ENCODE assay signal across 13 cellular contexts in the genomic region with DNA sequence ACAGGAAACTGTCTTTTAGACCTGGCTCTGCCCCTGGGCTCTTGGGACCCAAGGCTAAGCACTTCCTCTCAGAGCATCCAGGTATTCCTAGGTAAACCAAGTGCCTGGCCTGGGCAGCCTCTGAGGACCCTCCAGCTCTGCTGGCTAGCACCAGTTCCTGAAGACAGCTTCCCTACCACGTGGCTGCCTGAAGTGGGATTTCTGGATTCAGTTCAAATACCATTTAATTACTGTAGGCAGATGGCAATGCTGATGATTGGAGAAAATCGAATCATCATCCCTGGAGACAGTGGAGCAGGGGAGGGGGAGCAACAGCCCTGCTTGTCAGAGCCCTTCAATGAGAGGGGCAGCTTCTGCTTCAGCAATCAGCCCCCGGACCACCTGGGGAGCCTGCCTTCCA. TPM values are rescaled to one million over a fixed set of nuclear protein-coding genes. Genes with fewer than 3 reads are reported as not detected.
DNase-seq lines count a peak whose midpoint lies in the region; ATAC-seq and TF ChIP-seq lines count a peak whose summit lies in the region.
"Had no signal": no experiment of that assay in that cellular context is flagged by ENCODE, and none has a peak within 500 bp of the region (broad histone marks: within the 10 kb centered on the region; RNA-seq: fewer than 3 reads in every experiment).

No MANE protein-coding gene starts in this region.

- peaks cover 6% of the 10 kb centered on the region for H3K36me3 ChIP-seq in CD4-positive, alpha-beta memory T cell (ENCODE audit: insufficient read depth, low read length)
- H3K36me3 ChIP-seq: vagina had no signal

- no peaks in the 10 kb centered on the region for H3K9me3 ChIP-seq in CD4-positive, alpha-beta memory T cell (ENCODE audit: control insufficient read depth in 1 of 2, low read length in 2 of 2)
- H3K9me3 ChIP-seq: vagina had no signal

- H3K4me3 ChIP-seq in CD4-positive, alpha-beta memory T cell (ENCODE audit: low read length in 2 of 2), result no peak overlapping the region
- H3K4me3 ChIP-seq: lung, vagina had no signal

- no peaks in the 10 kb centered on the region for H3K27me3 ChIP-seq in CD4-positive, alpha-beta memory T cell (ENCODE audit: insufficient read depth, low read length)
- H3K27me3 ChIP-seq: vagina had no signal

- no peaks in the 10 kb centered on the region for H3K9me3 Mint-ChIP-seq in CD4-positive, alpha-beta memory T cell
- H3K9me3 Mint-ChIP-seq in glutamatergic neuron (ENCODE audit: unreplicated experiment), result peaks cover 4% of the 10 kb centered on the region
- H3K9me3 Mint-ChIP-seq: activated naive CD4-positive, alpha-beta T cell treated with anti-CD3 and anti-CD28 coated beads for 36 hours; stimulated activated naive CD8-positive, alpha-beta T cell treated with anti-CD3 and anti-CD28 coated beads, Interleukin-15, Interleukin-2, amounts not matched to agents 100 ng/mL and 50 ng/mL, for 24 hours had no signal

- peaks cover 54 to 74% (median 63%) of the 10 kb centered on the region in 4 donors for H3K4me1 Mint-ChIP-seq in CD4-positive, alpha-beta memory T cell
- H3K4me1 Mint-ChIP-seq in glutamatergic neuron (ENCODE audit: low read depth, unreplicated experiment), result peaks cover 33% of the 10 kb centered on the region

- intact Hi-C loops in CD4-positive, alpha-beta memory T cell (cut with micrococcal nuclease), result no loop called here

- no peak for TF ChIP-seq CTCF in glutamatergic neuron (IDR thresholded peaks at IDR 0.05; ENCODE audit: partially characterized antibody, unreplicated experiment)

- H3K36me3 Mint-ChIP-seq in CD4-positive, alpha-beta memory T cell, result peaks cover 8 to 37% of the 10 kb centered on the region in 2 donors
- no peaks in the 10 kb centered on the region for H3K36me3 Mint-ChIP-seq in glutamatergic neuron (ENCODE audit: unreplicated experiment)

- H3K27me3 Mint-ChIP-seq in CD4-positive, alpha-beta memory T cell, result no peaks in the 10 kb centered on the region
- peaks cover 10% of the 10 kb centered on the region for H3K27me3 Mint-ChIP-seq in glutamatergic neuron (ENCODE audit: unreplicated experiment)
- H3K27me3 Mint-ChIP-seq: stimulated activated naive CD8-positive, alpha-beta T cell treated with anti-CD3 and anti-CD28 coated beads, Interleukin-15, Interleukin-2, amounts not matched to agents 100 ng/mL and 50 ng/mL, for 24 hours had no signal

- peaks cover 94% of the 10 kb centered on the region for H3K4me1 ChIP-seq in CD4-positive, alpha-beta memory T cell (ENCODE audit: insufficient read depth, low read length)

- CTCF ChIA-PET in CD4-positive, alpha-beta memory T cell (lab: Charles Lee; ENCODE audit: partially characterized antibody), result interaction anchor here (1.1 to 4.3 kb wide), 3 partner anchors 10 to 31 kb away, joined by 3 to 21 read pairs (median 3); no protein-coding TSS in a partner anchor

- DNase-seq in CD4-positive, alpha-beta memory T cell, result no peak
- DNase-seq in DMS79 (lab: John Stamatoyannopoulos, UW), result peak; percentile 68
- peak; percentile 79 for DNase-seq in NCI-H446 treated with DMSO at 0.1 percent for 48 hours (lab: John Stamatoyannopoulos, UW)
- peak; percentile 46 for DNase-seq in glutamatergic neuron
- DNase-seq in mucosa of gallbladder (ENCODE audit: low spot score), result no peak
- no peak for DNase-seq in activated CD4-positive, alpha-beta T cell treated with anti-CD3 and anti-CD28 coated beads, Interleukin-2, amount 50 U/mL, for 4 hours
- DNase-seq: activated naive CD4-positive, alpha-beta T cell treated with anti-CD3 and anti-CD28 coated beads for 36 hours; foreskin fibroblast had no signal

- POLR2A ChIA-PET in CD4-positive, alpha-beta memory T cell (lab: Charles Lee; ENCODE audit: partially characterized antibody), result interaction anchor here (1.0 to 1.7 kb wide), 3 partner anchors 8 to 15 kb away, joined by 3 to 6 read pairs (median 3); no protein-coding TSS in a partner anchor

- H3K4me3 Mint-ChIP-seq in CD4-positive, alpha-beta memory T cell, result peak overlapping the region in 3 of 8 donors; percentile 22 to 46 (median 24)
- H3K4me3 Mint-ChIP-seq in glutamatergic neuron (ENCODE audit: unreplicated experiment), result peak overlapping the region; percentile 18
- H3K4me3 Mint-ChIP-seq: activated naive CD4-positive, alpha-beta T cell treated with anti-CD3 and anti-CD28 coated beads for 36 hours; stimulated activated naive CD8-positive, alpha-beta T cell treated with anti-CD3 and anti-CD28 coated beads, Interleukin-15, Interleukin-2, amounts not matched to agents 100 ng/mL and 50 ng/mL, for 24 hours had no signal

- H3K27ac ChIP-seq in CD4-positive, alpha-beta memory T cell (ENCODE audit: low read depth, low read length), result no peak overlapping the region
- H3K27ac ChIP-seq: KMS-11, vagina had no signal

- no peak for ATAC-seq in GM19328 (IDR thresholded peaks at IDR 0.05; ENCODE audit: unreplicated experiment)

- H3K27ac Mint-ChIP-seq in CD4-positive, alpha-beta memory T cell, result peak overlapping the region; percentile 3 to 93 (median 54)
- H3K27ac Mint-ChIP-seq in glutamatergic neuron (ENCODE audit: unreplicated experiment), result no peak overlapping the region
- H3K27ac Mint-ChIP-seq: activated naive CD4-positive, alpha-beta T cell treated with anti-CD3 and anti-CD28 coated beads for 36 hours had no signal

RNA-seq across cellular contexts. Expression of a gene that starts 11.9 kb away (rescaled TPM):
- 10 to 100 TPM; 90.3 to 94.7 TPM for total RNA-seq in CD4-positive, alpha-beta memory T cell
- 10 to 100 TPM in 1 of 2 donors, under 1 TPM in 1; 0.55 to 10.4 TPM for polyA plus RNA-seq in CD4-positive, alpha-beta memory T cell
- total RNA-seq in glutamatergic neuron (ENCODE audit: unreplicated experiment) (51.1 TPM), mucosa of gallbladder (4.9 TPM)

Comparison
In these comparisons a context has a peak if more than half of its experiments do, and no peak if none do; other contexts are left out.
1. DNase-seq: peak in DMS79 (single experiment), NCI-H446 treated with DMSO at 0.1 percent for 48 hours (single experiment) and glutamatergic neuron (single experiment); none in CD4-positive, alpha-beta memory T cell (0 of 5), mucosa of gallbladder (single experiment) and activated CD4-positive, alpha-beta T cell treated with anti-CD3 and anti-CD28 coated beads, Interleukin-2, amount 50 U/mL, for 4 hours (0 of 2).